ENCODE assay signal across 18 cellular contexts in genomic region chr5:179289756-179290385, GRCh38. TPM values are rescaled to one million over a fixed set of nuclear protein-coding genes. Genes with fewer than 3 reads are reported as not detected.
"Had no signal": no experiment of that assay in that cellular context is flagged by ENCODE, and none has a peak within 500 bp of the region (broad histone marks: within the 10 kb centered on the region; RNA-seq: fewer than 3 reads in every experiment).

No MANE protein-coding gene starts in this region.

- H3K27ac Mint-ChIP-seq: activated CD4-positive, alpha-beta memory T cell treated with anti-CD3 and anti-CD28 coated beads for 36 hours; activated CD4-positive, alpha-beta T cell treated with anti-CD3 and anti-CD28 coated beads for 36 hours; activated CD8-positive, alpha-beta memory T cell treated with anti-CD3 and anti-CD28 coated beads, Interleukin-2, amount 10 ng/mL, durations not matched to agents 7 days and 5 days; activated naive CD8-positive, alpha-beta T cell treated with anti-CD3 and anti-CD28 coated beads for 36 hours; activated T-cell treated with anti-CD3 and anti-CD28 coated beads, Interleukin-2, amount 50 U/mL, for 24 hours; effector memory CD8-positive, alpha-beta T cell; stimulated activated naive CD8-positive, alpha-beta T cell treated with anti-CD3 and anti-CD28 coated beads, Interleukin-15, Interleukin-2, amounts not matched to agents 100 ng/mL and 50 ng/mL, for 24 hours had no signal

- DNase-seq: activated CD4-positive, alpha-beta memory T cell treated with anti-CD3 and anti-CD28 coated beads for 36 hours; activated CD4-positive, alpha-beta T cell treated with anti-CD3 and anti-CD28 coated beads for 36 hours; activated CD8-positive, alpha-beta memory T cell treated with anti-CD3 and anti-CD28 coated beads, Interleukin-2, amount 10 ng/mL, durations not matched to agents 7 days and 5 days; activated gamma-delta T cell; activated naive CD8-positive, alpha-beta T cell treated with anti-CD3 and anti-CD28 coated beads for 36 hours; activated T-cell treated with anti-CD3 and anti-CD28 coated beads, Interleukin-2, amount 50 U/mL, for 24 hours; amygdala; brain microvascular endothelial cell; cerebellar nuclear complex; dermis blood vessel endothelial cell; effector memory CD8-positive, alpha-beta T cell; foreskin melanocyte; naive B cell; T-helper 17 cell had no signal

- H3K27ac ChIP-seq: brain microvascular endothelial cell, heart left ventricle had no signal

- H3K27me3 Mint-ChIP-seq: activated CD4-positive, alpha-beta T cell treated with anti-CD3 and anti-CD28 coated beads for 36 hours; activated CD8-positive, alpha-beta memory T cell treated with anti-CD3 and anti-CD28 coated beads, Interleukin-2, amount 10 ng/mL, durations not matched to agents 7 days and 5 days; activated naive CD8-positive, alpha-beta T cell treated with anti-CD3 and anti-CD28 coated beads for 36 hours; activated T-cell treated with anti-CD3 and anti-CD28 coated beads, Interleukin-2, amount 50 U/mL, for 24 hours; naive B cell; stimulated activated naive CD8-positive, alpha-beta T cell treated with anti-CD3 and anti-CD28 coated beads, Interleukin-15, Interleukin-2, amounts not matched to agents 100 ng/mL and 50 ng/mL, for 24 hours; T-helper 17 cell had no signal

- H3K36me3 ChIP-seq: brain microvascular endothelial cell, heart left ventricle had no signal

- H3K36me3 Mint-ChIP-seq: activated CD4-positive, alpha-beta memory T cell treated with anti-CD3 and anti-CD28 coated beads for 36 hours; activated CD8-positive, alpha-beta memory T cell treated with anti-CD3 and anti-CD28 coated beads, Interleukin-2, amount 10 ng/mL, durations not matched to agents 7 days and 5 days; activated naive CD8-positive, alpha-beta T cell treated with anti-CD3 and anti-CD28 coated beads for 36 hours; naive B cell had no signal

- H3K4me1 Mint-ChIP-seq: activated CD4-positive, alpha-beta T cell treated with anti-CD3 and anti-CD28 coated beads for 36 hours; activated CD8-positive, alpha-beta memory T cell treated with anti-CD3 and anti-CD28 coated beads, Interleukin-2, amount 10 ng/mL, durations not matched to agents 7 days and 5 days; activated naive CD8-positive, alpha-beta T cell treated with anti-CD3 and anti-CD28 coated beads for 36 hours; naive B cell; T-helper 17 cell had no signal

- H3K9me3 ChIP-seq: heart left ventricle had no signal

- H3K27me3 ChIP-seq: brain microvascular endothelial cell, heart left ventricle had no signal

- H3K4me3 Mint-ChIP-seq: activated CD4-positive, alpha-beta memory T cell treated with anti-CD3 and anti-CD28 coated beads for 36 hours; activated CD4-positive, alpha-beta T cell treated with anti-CD3 and anti-CD28 coated beads for 36 hours; activated CD8-positive, alpha-beta memory T cell treated with anti-CD3 and anti-CD28 coated beads, Interleukin-2, amount 10 ng/mL, durations not matched to agents 7 days and 5 days; activated naive CD8-positive, alpha-beta T cell treated with anti-CD3 and anti-CD28 coated beads for 36 hours; activated T-cell treated with anti-CD3 and anti-CD28 coated beads, Interleukin-2, amount 50 U/mL, for 24 hours; effector memory CD8-positive, alpha-beta T cell; naive B cell; stimulated activated naive CD8-positive, alpha-beta T cell treated with anti-CD3 and anti-CD28 coated beads, Interleukin-15, Interleukin-2, amounts not matched to agents 100 ng/mL and 50 ng/mL, for 24 hours; T-helper 17 cell had no signal

- H3K4me3 ChIP-seq: heart left ventricle, lung had no signal

- H3K9me3 Mint-ChIP-seq: activated CD4-positive, alpha-beta memory T cell treated with anti-CD3 and anti-CD28 coated beads for 36 hours; activated naive CD8-positive, alpha-beta T cell treated with anti-CD3 and anti-CD28 coated beads for 36 hours; activated T-cell treated with anti-CD3 and anti-CD28 coated beads, Interleukin-2, amount 50 U/mL, for 24 hours; stimulated activated naive CD8-positive, alpha-beta T cell treated with anti-CD3 and anti-CD28 coated beads, Interleukin-15, Interleukin-2, amounts not matched to agents 100 ng/mL and 50 ng/mL, for 24 hours had no signal

- ATAC-seq: activated CD4-positive, alpha-beta T cell treated with anti-CD3 and anti-CD28 coated beads for 36 hours; activated CD8-positive, alpha-beta memory T cell treated with anti-CD3 and anti-CD28 coated beads, Interleukin-2, amount 10 ng/mL, durations not matched to agents 7 days and 5 days; effector memory CD8-positive, alpha-beta T cell; heart left ventricle; right cardiac atrium; T-helper 17 cell had no signal

RNA-seq across cellular contexts. Expression of gene ADAMTS2, which starts 55.4 kb away (rescaled TPM):
- total RNA-seq: activated CD4-positive, alpha-beta memory T cell treated with anti-CD3 and anti-CD28 coated beads for 36 hours; activated CD4-positive, alpha-beta T cell treated with anti-CD3 and anti-CD28 coated beads for 36 hours; activated CD8-positive, alpha-beta memory T cell treated with anti-CD3 and anti-CD28 coated beads, Interleukin-2, amount 10 ng/mL, durations not matched to agents 7 days and 5 days; activated naive CD8-positive, alpha-beta T cell treated with anti-CD3 and anti-CD28 coated beads for 36 hours; T-helper 17 cell had no signal
